Comparison of ENCODE assay signal across 11 cellular contexts in the genomic region with DNA sequence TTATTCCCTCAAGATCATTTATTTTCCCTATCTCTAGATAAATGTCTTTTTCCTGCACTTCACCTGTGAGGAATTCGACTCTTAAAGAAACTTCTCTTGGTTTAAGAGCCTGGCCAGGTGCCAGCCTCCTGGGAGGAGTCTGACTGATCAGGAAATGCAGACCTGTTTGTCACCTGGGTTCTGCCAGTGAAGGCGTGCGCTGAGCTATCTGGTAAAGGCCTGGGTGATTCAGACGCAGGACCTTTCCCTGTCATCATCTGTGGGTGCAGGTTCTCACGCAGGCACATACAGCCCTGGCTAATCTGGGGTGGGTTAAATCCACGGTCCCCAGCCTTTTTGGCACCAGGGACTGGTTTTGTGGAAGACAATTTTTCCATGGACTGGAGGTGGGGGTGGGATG.
DNase-seq lines count a peak whose midpoint lies in the region; ATAC-seq and TF ChIP-seq lines count a peak whose summit lies in the region.
"Had no signal": no experiment of that assay in that cellular context is flagged by ENCODE, and none has a peak within 500 bp of the region (broad histone marks: within the 10 kb centered on the region; RNA-seq: fewer than 3 reads in every experiment).

No MANE protein-coding gene starts in this region.

- H3K4me3 ChIP-seq in PC-9 (no peak overlapping the region), gastrocnemius medialis (no peak overlapping the region)

- H3K36me3 Mint-ChIP-seq in Calu3 (ENCODE audit: insufficient read depth, unreplicated experiment) = no peaks in the 10 kb centered on the region
- H3K36me3 Mint-ChIP-seq in immature natural killer cell = no peaks in the 10 kb centered on the region

- intact Hi-C loops in Calu3 (cut with micrococcal nuclease; ENCODE audit: unreplicated experiment) (no loop called here), PC-9 (cut with micrococcal nuclease; ENCODE audit: unreplicated experiment) (loop anchor here (5.0 kb wide), 2 partner anchors 66 to 91 kb away; a partner anchor contains a TSS), head of caudate nucleus (cut with DNase I) (no loop called here), gastrocnemius medialis (cut with DNase I; ENCODE audit: low total_unique reads) (no loop called here)

- no peak overlapping the region for H2AFZ ChIP-seq in PC-9

- H3K4me1 ChIP-seq in PC-9 (replicated peaks; ENCODE audit: insufficient read depth) (peaks cover 20% of the 10 kb centered on the region), gastrocnemius medialis (peaks cover 0 to 10% of the 10 kb centered on the region in 2 donors)

- H3K79me2 ChIP-seq in PC-9 (ENCODE audit: low read depth) = no peaks in the 10 kb centered on the region

- H4K20me1 ChIP-seq in PC-9 (ENCODE audit: insufficient read depth) = no peaks in the 10 kb centered on the region

- H3K27me3 Mint-ChIP-seq in Calu3 (ENCODE audit: unreplicated experiment) (no peaks in the 10 kb centered on the region), immature natural killer cell (ENCODE audit: low read depth in 3 of 3) (peaks cover 0 to 3% (median 2%) of the 10 kb centered on the region in 3 donors)
- H3K27me3 Mint-ChIP-seq: B cell had no signal

- peak overlapping the region; percentile 54 for H3K4me2 ChIP-seq in PC-9

- in situ Hi-C loops in gastrocnemius medialis (cut with MboI; ENCODE audit: low sequenced_read_pairs in 4 of 4) = no loop called here

- POLR2A ChIA-PET in PC-9 (lab: Charles Lee; ENCODE audit: unreplicated experiment) = interaction anchor here (0.6 to 0.7 kb wide), 3 partner anchors 120 to 368 kb away, joined by 3 to 6 read pairs (median 4); no protein-coding TSS in a partner anchor

- no peaks in the 10 kb centered on the region for H3K27me3 ChIP-seq in PC-9 (ENCODE audit: insufficient read depth, low read depth)
- no peaks in the 10 kb centered on the region for H3K27me3 ChIP-seq in gastrocnemius medialis

- no TSS peak for BruUV-seq in Calu3 (replicated peaks; lab: Mats Ljungman, UMichigan)
- no TSS peak for BruUV-seq in PC-9 (replicated peaks; lab: Mats Ljungman, UMichigan)

- no peak for TF ChIP-seq POLR2A in gastrocnemius medialis (IDR thresholded peaks at IDR 0.05)

- peak overlapping the region; percentile 66 for H3K27ac ChIP-seq in PC-9
- peak overlapping the region in 3 of 4 donors; percentile 39 to 65 (median 52) for H3K27ac ChIP-seq in gastrocnemius medialis
- H3K27ac ChIP-seq: HL-60 had no signal

- H3K9me3 ChIP-seq in PC-9 (ENCODE audit: insufficient read depth, low read depth) (no peaks in the 10 kb centered on the region), gastrocnemius medialis (no peaks in the 10 kb centered on the region)

- H3K9me2 ChIP-seq in PC-9 (ENCODE audit: insufficient read depth) = no peaks in the 10 kb centered on the region

- TF ChIP-seq CTCF in Calu3 (IDR thresholded peaks at IDR 0.05; ENCODE audit: unreplicated experiment) = no peak
- no peak for TF ChIP-seq CTCF in PC-9 (conservative IDR thresholded peaks at IDR 0.05)
- TF ChIP-seq CTCF in gastrocnemius medialis (IDR thresholded peaks at IDR 0.05 in 4 of 5, conservative IDR thresholded peaks at IDR 0.05 in 1 of 5) = no peak

- H3K9me3 Mint-ChIP-seq in Calu3 (ENCODE audit: low read depth, unreplicated experiment) (no peaks in the 10 kb centered on the region), immature natural killer cell (no peaks in the 10 kb centered on the region)

- ATAC-seq in gastrocnemius medialis = no peak

- H3K36me3 ChIP-seq in PC-9 (ENCODE audit: low read depth) = no peaks in the 10 kb centered on the region
- no peaks in the 10 kb centered on the region for H3K36me3 ChIP-seq in gastrocnemius medialis

- CTCF ChIA-PET in Calu3 (lab: Charles Lee) (interaction anchor here (0.6 to 1.0 kb wide), 8 partner anchors 9 to 591 kb away, joined by 3 to 14 read pairs (median 4); no protein-coding TSS in a partner anchor), PC-9 (lab: Charles Lee) (interaction anchor here (0.6 kb wide), 4 partner anchors 25 to 143 kb away, joined by 3 to 13 read pairs (median 3); no protein-coding TSS in a partner anchor)

- H3K27ac Mint-ChIP-seq in Calu3 (ENCODE audit: unreplicated experiment) (peak overlapping the region; percentile 7), immature natural killer cell (no peak overlapping the region)
- H3K27ac Mint-ChIP-seq: B cell had no signal

- H3K4me3 Mint-ChIP-seq in Calu3 (ENCODE audit: low read depth, unreplicated experiment) (no peak overlapping the region), immature natural killer cell (no peak overlapping the region)
- H3K4me3 Mint-ChIP-seq: B cell had no signal

- H3K4me1 Mint-ChIP-seq in Calu3 (ENCODE audit: low read depth, unreplicated experiment) (peaks cover 9% of the 10 kb centered on the region), immature natural killer cell (no peaks in the 10 kb centered on the region)
- H3K4me1 Mint-ChIP-seq: B cell had no signal

- peak; percentile 92 for DNase-seq in Calu3
- DNase-seq in PC-9 = peak; percentile 89 to 98
- peak in 39 of 42 donors; percentile 17 to 80 (median 47) for DNase-seq in head of caudate nucleus
- no peak for DNase-seq in gastrocnemius medialis
- DNase-seq in NCI-H128 (lab: John Stamatoyannopoulos, UW; ENCODE audit: unreplicated experiment) = no peak
- no peak for DNase-seq in COLO668 (lab: John Stamatoyannopoulos, UW; ENCODE audit: unreplicated experiment)
- DNase-seq in immature natural killer cell = no peak
- DNase-seq in NOMO-1 treated with dmso at 0.1 percent for 144 hours (lab: John Stamatoyannopoulos, UW; ENCODE audit: unreplicated experiment) = no peak
- DNase-seq: SHP77 had no signal

- peaks cover 17% of the 10 kb centered on the region; the same call in 1 of the 2 replicates for H3F3A ChIP-seq in PC-9 (ENCODE audit: insufficient read depth, low read depth)

Comparison
In these comparisons a context has a peak if more than half of its experiments do, and no peak if none do; other contexts are left out.
1. DNase-seq: peak in Calu3 (single experiment), PC-9 (2 of 2) and head of caudate nucleus (39 of 42); none in gastrocnemius medialis (0 of 2), NCI-H128 (single experiment), COLO668 (single experiment), immature natural killer cell (0 of 3) and NOMO-1 treated with dmso at 0.1 percent for 144 hours (single experiment).